28 cellular contexts compared by ENCODE assay signal in the genomic region with DNA sequence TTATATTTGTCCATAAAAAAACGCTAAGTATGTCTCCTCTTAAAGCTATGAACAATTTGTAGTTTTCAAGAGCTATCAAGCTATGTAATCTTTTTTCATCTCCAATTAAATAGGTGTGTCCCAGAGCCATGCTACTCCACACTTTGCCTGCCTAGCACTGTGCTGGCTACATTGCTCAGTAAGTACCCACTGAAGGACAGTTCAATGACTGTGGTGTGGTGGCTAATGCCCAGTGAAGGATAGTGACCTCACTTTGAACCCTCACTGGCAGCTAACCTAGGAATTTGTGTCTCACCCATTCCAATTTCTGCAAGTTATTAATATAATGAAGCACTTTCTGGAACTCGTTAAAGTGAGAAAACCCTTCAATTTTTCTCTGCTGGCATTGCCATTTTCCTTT.
"Had no signal": no experiment of that assay in that cellular context is flagged by ENCODE, and none has a peak within 500 bp of the region (broad histone marks: within the 10 kb centered on the region; RNA-seq: fewer than 3 reads in every experiment).

No MANE protein-coding gene starts in this region.

- DNase-seq: activated CD4-positive, alpha-beta memory T cell treated with anti-CD3 and anti-CD28 coated beads for 36 hours; activated CD4-positive, alpha-beta T cell treated with anti-CD3 and anti-CD28 coated beads for 36 hours; activated CD4-positive, alpha-beta T cell treated with anti-CD3 and anti-CD28 coated beads, Interleukin-2, amount 10 ng/mL, durations not matched to agents 24 days and 14 days; activated CD4-positive, CD25-positive, alpha-beta regulatory T cell; activated CD4-positive, CD25-positive, alpha-beta regulatory T cell treated with anti-CD3 and anti-CD28 coated beads, Interleukin-2, amount 50 U/mL, for 72 hours; activated CD8-positive, alpha-beta memory T cell treated with anti-CD3 and anti-CD28 coated beads, Interleukin-2, amount 10 ng/mL, durations not matched to agents 7 days and 5 days; activated CD8-positive, alpha-beta memory T cell treated with anti-CD3 and anti-CD28 coated beads, Interleukin-2, amount 50 U/mL, for 4 hours; activated CD8-positive, alpha-beta T cell treated with anti-CD3 and anti-CD28 coated beads, Interleukin-2, amount 10 ng/mL, durations not matched to agents 7 days and 5 days; activated gamma-delta T cell; activated naive CD4-positive, alpha-beta T cell; activated naive CD4-positive, alpha-beta T cell treated with anti-CD3 and anti-CD28 coated beads, Interleukin-2, amount 50 U/mL, for 16 hours; activated T-cell treated with anti-CD3 and anti-CD28 coated beads, Interleukin-2, amount 50 U/mL, for 1 hour; activated T-cell treated with anti-CD3 and anti-CD28 coated beads, Interleukin-2, amount 50 U/mL, for 48 hours; amniotic stem cell; anterior cingulate cortex; brain microvascular endothelial cell; caudate nucleus; cortex of kidney; dermis blood vessel endothelial cell; effector CD4-positive, alpha-beta T cell; effector memory CD8-positive, alpha-beta T cell; erythroblast; foreskin keratinocyte; gastrocnemius medialis; glutamatergic neuron; T-helper 2 cell had no signal

- H3K4me3 ChIP-seq: esophagus muscularis mucosa, gastrocnemius medialis had no signal

- H3K9me3 Mint-ChIP-seq: activated CD4-positive, alpha-beta memory T cell treated with anti-CD3 and anti-CD28 coated beads for 36 hours; activated CD4-positive, alpha-beta T cell treated with anti-CD3 and anti-CD28 coated beads, Interleukin-2, amount 10 ng/mL, durations not matched to agents 24 days and 14 days; effector memory CD8-positive, alpha-beta T cell had no signal

- H3K27ac Mint-ChIP-seq: activated CD4-positive, alpha-beta memory T cell treated with anti-CD3 and anti-CD28 coated beads for 36 hours; activated CD4-positive, alpha-beta T cell treated with anti-CD3 and anti-CD28 coated beads for 36 hours; activated CD4-positive, alpha-beta T cell treated with anti-CD3 and anti-CD28 coated beads, Interleukin-2, amount 10 ng/mL, durations not matched to agents 24 days and 14 days; activated CD8-positive, alpha-beta memory T cell treated with anti-CD3 and anti-CD28 coated beads, Interleukin-2, amount 10 ng/mL, durations not matched to agents 7 days and 5 days; activated CD8-positive, alpha-beta T cell treated with anti-CD3 and anti-CD28 coated beads, Interleukin-2, amount 10 ng/mL, durations not matched to agents 7 days and 5 days; activated naive CD8-positive, alpha-beta T cell had no signal

- H3K36me3 Mint-ChIP-seq: activated CD4-positive, alpha-beta memory T cell treated with anti-CD3 and anti-CD28 coated beads for 36 hours; activated naive CD8-positive, alpha-beta T cell had no signal

- ATAC-seq: activated CD4-positive, alpha-beta T cell treated with anti-CD3 and anti-CD28 coated beads for 36 hours; activated CD8-positive, alpha-beta memory T cell treated with anti-CD3 and anti-CD28 coated beads, Interleukin-2, amount 10 ng/mL, durations not matched to agents 7 days and 5 days; activated CD8-positive, alpha-beta T cell treated with anti-CD3 and anti-CD28 coated beads, Interleukin-2, amount 10 ng/mL, durations not matched to agents 7 days and 5 days; effector memory CD8-positive, alpha-beta T cell; foreskin keratinocyte; gastrocnemius medialis had no signal

- H3K9me3 ChIP-seq: esophagus muscularis mucosa, gastrocnemius medialis had no signal

- H3K36me3 ChIP-seq: brain microvascular endothelial cell, esophagus muscularis mucosa, gastrocnemius medialis had no signal

- H3K4me1 ChIP-seq: gastrocnemius medialis had no signal

- H3K27ac ChIP-seq: brain microvascular endothelial cell, esophagus muscularis mucosa, foreskin keratinocyte, gastrocnemius medialis had no signal

- H3K27me3 ChIP-seq: brain microvascular endothelial cell, esophagus muscularis mucosa, foreskin keratinocyte, gastrocnemius medialis had no signal

- H3K4me3 Mint-ChIP-seq: activated CD4-positive, alpha-beta memory T cell treated with anti-CD3 and anti-CD28 coated beads for 36 hours; activated CD4-positive, alpha-beta T cell treated with anti-CD3 and anti-CD28 coated beads for 36 hours; activated CD4-positive, alpha-beta T cell treated with anti-CD3 and anti-CD28 coated beads, Interleukin-2, amount 10 ng/mL, durations not matched to agents 24 days and 14 days; activated CD8-positive, alpha-beta memory T cell treated with anti-CD3 and anti-CD28 coated beads, Interleukin-2, amount 10 ng/mL, durations not matched to agents 7 days and 5 days; activated CD8-positive, alpha-beta T cell treated with anti-CD3 and anti-CD28 coated beads, Interleukin-2, amount 10 ng/mL, durations not matched to agents 7 days and 5 days; activated naive CD8-positive, alpha-beta T cell; effector memory CD8-positive, alpha-beta T cell had no signal
